20 cellular contexts compared by ENCODE assay signal in the genomic region with DNA sequence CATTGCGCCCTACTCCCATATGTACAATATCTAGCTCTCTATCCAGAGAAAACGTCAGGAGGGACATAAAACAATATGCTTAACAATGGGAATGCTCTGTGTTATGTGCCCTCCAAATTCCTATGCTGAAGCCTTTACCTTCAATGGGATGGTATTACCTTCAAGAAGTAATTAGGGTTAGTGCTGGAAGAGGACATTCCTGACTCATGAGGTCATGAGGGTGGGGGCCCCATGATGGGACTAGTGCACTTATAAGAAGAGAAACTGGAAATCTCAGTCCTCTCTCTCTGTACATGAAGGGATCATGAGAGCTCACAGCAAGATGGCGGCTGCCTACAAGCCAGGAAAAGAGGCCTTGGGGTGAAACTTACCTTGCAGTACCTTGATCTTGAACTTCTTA. TPM values are rescaled to one million over a fixed set of nuclear protein-coding genes. Genes with fewer than 3 reads are reported as not detected.
A peak's percentile ranks its signal among the peaks of the same experiment; 100 is the strongest.
DNase-seq lines count a peak whose midpoint lies in the region; ATAC-seq, FAIRE-seq and TF ChIP-seq lines count a peak whose summit lies in the region.
"Had no signal": no experiment of that assay in that cellular context is flagged by ENCODE, and none has a peak within 500 bp of the region (broad histone marks: within the 10 kb centered on the region; RNA-seq: fewer than 3 reads in every experiment).

No MANE protein-coding gene starts in this region.

- H3K4me2 ChIP-seq in keratinocyte (ENCODE audit: control insufficient read depth, extremely low read depth, insufficient read depth, low read depth, low read length) = peak overlapping the region; percentile 11
- H3K4me2 ChIP-seq: BLaER1 had no signal

- H4K20me1 ChIP-seq in keratinocyte (ENCODE audit: control insufficient read depth, extremely low read depth, insufficient read depth, low read length) = no peaks in the 10 kb centered on the region
- H4K20me1 ChIP-seq: BLaER1 had no signal

- no peaks in the 10 kb centered on the region for H3K79me2 ChIP-seq in keratinocyte (ENCODE audit: control insufficient read depth, insufficient read depth, low read length)

- no peaks in the 10 kb centered on the region for H3K9me1 ChIP-seq in keratinocyte (ENCODE audit: control insufficient read depth, extremely low read depth, insufficient read depth, low read length)

- intact Hi-C loops in transverse colon (cut with DNase I; ENCODE audit: low total_unique reads) = no loop called here
- intact Hi-C loops in esophagus squamous epithelium (cut with DNase I) = no loop called here

- no peak for ATAC-seq in GM19452 (IDR thresholded peaks at IDR 0.05; ENCODE audit: unreplicated experiment)
- ATAC-seq: GM12878 had no signal

- H3K4me3 ChIP-seq in keratinocyte (ENCODE audit: control insufficient read depth in 2 of 3, extremely low read depth in 1 of 3, insufficient read depth in 2 of 3, low read depth in 1 of 3, low read length in 3 of 3) (no peak overlapping the region), transverse colon (no peak overlapping the region), esophagus squamous epithelium (no peak overlapping the region)
- H3K4me3 ChIP-seq: BLaER1, GM12878, HAP-1 had no signal

- H3K9ac ChIP-seq in keratinocyte (ENCODE audit: control insufficient read depth, extremely low read depth, insufficient read depth, low read length) = no peak overlapping the region
- H3K9ac ChIP-seq: BLaER1 had no signal

- TF ChIP-seq EP300 in transverse colon (IDR thresholded peaks at IDR 0.05; ENCODE audit: low read depth) = no peak

- H2AFZ ChIP-seq in keratinocyte (ENCODE audit: control insufficient read depth, low read length) = peak overlapping the region; percentile 58

- peak; percentile 9 for FAIRE-seq in HTR-8/SVneo (lab: Jason Lieb, UNC)
- no peak for FAIRE-seq in keratinocyte (lab: Jason Lieb, UNC)
- FAIRE-seq: GM12878, GM18507 had no signal

- H3K4me1 ChIP-seq in keratinocyte (ENCODE audit: control insufficient read depth, extremely low read depth, insufficient read depth, low read length) = peaks cover 14% of the 10 kb centered on the region
- H3K4me1 ChIP-seq in transverse colon = peaks cover 0 to 3% (median 1%) of the 10 kb centered on the region in 4 donors
- H3K4me1 ChIP-seq in esophagus squamous epithelium = peaks cover 0 to 8% (median 3%) of the 10 kb centered on the region in 3 donors
- H3K4me1 ChIP-seq: BLaER1, HAP-1 had no signal

- H3K27ac ChIP-seq in keratinocyte (ENCODE audit: control insufficient read depth, insufficient read depth, low read length) (no peak overlapping the region), transverse colon (no peak overlapping the region), esophagus squamous epithelium (no peak overlapping the region)
- H3K27ac ChIP-seq: BLaER1 had no signal

- dilution Hi-C loops in keratinocyte (cut with MboI; ENCODE audit: extremely low pct_ligation_motif_present, low sequenced_read_pairs) = no loop called here

- DNase-seq in HTR-8/SVneo (ENCODE audit: insufficient read length, low spot score) (no peak), SW480 (ENCODE audit: low spot score) (peak; percentile 44), keratinocyte (ENCODE audit: low read depth, low spot score) (no peak), transverse colon (no peak), esophagus squamous epithelium (lab: John Stamatoyannopoulos, UW) (no peak), inferior parietal cortex (ENCODE audit: extremely low spot score) (no peak)
- DNase-seq: DMS153, KBM-7, MM.1S, NCI-H1105 treated with DMSO at 0.1 percent for 48 hours, NCI-H187, NCI-H446, NCI-H774, RPMI8226 had no signal

- H3K9me3 ChIP-seq in keratinocyte (ENCODE audit: control insufficient read depth, low read depth, low read length) = no peaks in the 10 kb centered on the region
- H3K9me3 ChIP-seq in transverse colon = no peaks in the 10 kb centered on the region
- H3K9me3 ChIP-seq in esophagus squamous epithelium = no peaks in the 10 kb centered on the region
- H3K9me3 ChIP-seq: BLaER1, HAP-1 had no signal

- H3K36me3 ChIP-seq in keratinocyte (ENCODE audit: control insufficient read depth in 2 of 2, extremely low read depth in 1 of 2, insufficient read depth in 2 of 2, low read length in 2 of 2) (no peaks in the 10 kb centered on the region), transverse colon (no peaks in the 10 kb centered on the region), esophagus squamous epithelium (no peaks in the 10 kb centered on the region)
- H3K36me3 ChIP-seq: BLaER1, HAP-1 had no signal

- in situ Hi-C loops in transverse colon (cut with MboI; ENCODE audit: low pct_ligation_motif_present in 1 of 4, low pct_unique_long_range_greater_than_20kb in 1 of 4, low sequenced_read_pairs in 3 of 4) = no loop called here

- TF ChIP-seq CTCF in keratinocyte (optimal IDR thresholded peaks at IDR 0.05 in 1 of 3, IDR thresholded peaks at IDR 0.05 in 1 of 3, conservative IDR thresholded peaks at IDR 0.05 in 1 of 3; ENCODE audit: extremely low read depth in 1 of 3, insufficient read depth in 2 of 3, low read length in 3 of 3) = no peak
- no peak for TF ChIP-seq CTCF in transverse colon (IDR thresholded peaks at IDR 0.05)
- TF ChIP-seq CTCF in esophagus squamous epithelium (IDR thresholded peaks at IDR 0.05) = no peak

- no peaks in the 10 kb centered on the region for H3K27me3 ChIP-seq in keratinocyte (ENCODE audit: control insufficient read depth, extremely low read depth, insufficient read depth, low read length)
- H3K27me3 ChIP-seq in transverse colon = no peaks in the 10 kb centered on the region
- no peaks in the 10 kb centered on the region for H3K27me3 ChIP-seq in esophagus squamous epithelium
- H3K27me3 ChIP-seq: BLaER1 had no signal

- TF ChIP-seq POLR2A in transverse colon (IDR thresholded peaks at IDR 0.05) (no peak), esophagus squamous epithelium (IDR thresholded peaks at IDR 0.05) (no peak)

- WGBS in transverse colon (ENCODE audit: low coverage in 1 of 2), 2 donors = 84 to 88% methylated on average over 2 to 3 of the region's 3 CpGs
- whole genome bisulfite sequencing in esophagus squamous epithelium, 2 donors = 78 to 83% methylated on average over 3 of the region's 3 CpGs

RNA-seq across cellular contexts. Expression of a gene that starts 20.3 kb away (rescaled TPM):
- polyA plus RNA-seq in keratinocyte = not detected in 3 replicates
- polyA plus RNA-seq in keratinocyte (2011; ENCODE audit: low read depth) = not detected
- not detected in 2 replicates for polyA plus RNA-seq in keratinocyte (2011; cell fraction: cytosol; rRNA removed)
- polyA plus RNA-seq in keratinocyte (2011; cell fraction: nucleus; rRNA removed) = not detected in 2 replicates
- polyA plus RNA-seq in keratinocyte (2012; ENCODE audit: low replicate concordance) = not detected in 2 replicates
- not detected in 3 replicates for polyA minus RNA-seq in keratinocyte
- polyA minus RNA-seq in keratinocyte (2011; cell fraction: cytosol; rRNA and poly(A)+ RNA removed) = not detected
- polyA minus RNA-seq in keratinocyte (2011; cell fraction: nucleus; rRNA and poly(A)+ RNA removed) = not detected in 2 replicates
- total RNA-seq in transverse colon (not detected), esophagus squamous epithelium (not detected)
- total RNA-seq: G401 had no signal
